Comparison of ENCODE assay signal across 35 cellular contexts in genomic region chr14:23382276-23382675, GRCh38. TPM values are rescaled to one million over a fixed set of nuclear protein-coding genes. Genes with fewer than 3 reads are reported as not detected.
"Had no signal": no experiment of that assay in that cellular context is flagged by ENCODE, and none has a peak within 500 bp of the region (broad histone marks: within the 10 kb centered on the region; RNA-seq: fewer than 3 reads in every experiment).

No MANE protein-coding gene starts in this region.

- H3K27ac Mint-ChIP-seq: dendritic cell treated with granulocyte-macrophage colony-stimulating factor and Interleukin-4, amounts not matched to agents 40 ng/mL and 50 ng/mL, for 4 days; stimulated activated naive B cell treated with anti-CD40 and anti-IgM and Interleukin-4, amounts not matched to agents 10 μg/mL and 1 μg/mL and 100 μg/mL, for 72 hours; stimulated activated naive CD8-positive, alpha-beta T cell treated with anti-CD3 and anti-CD28 coated beads, Interleukin-15, Interleukin-2, amounts not matched to agents 100 ng/mL and 50 ng/mL, for 24 hours had no signal

- H3K4me3 ChIP-seq: colonic mucosa, gastrocnemius medialis, hepatocyte, lower lobe of right lung, pancreas, sigmoid colon, spleen, thoracic aorta, tibial nerve, upper lobe of right lung, uterus had no signal

- H3K4me1 ChIP-seq: colonic mucosa, gastrocnemius medialis, lower lobe of right lung, sigmoid colon, spleen, upper lobe of right lung, uterus had no signal

- H3K36me3 ChIP-seq: colonic mucosa, lower lobe of right lung, neutrophil, pancreas, sigmoid colon, spleen, thoracic aorta, tibial nerve, upper lobe of right lung, uterus had no signal

- H3K27me3 ChIP-seq: colonic mucosa, gastrocnemius medialis, hepatocyte, pancreas, sigmoid colon, tibial nerve, upper lobe of right lung, uterus had no signal

- ATAC-seq: esophagus mucosa; gastrocnemius medialis; left colon; left ventricle myocardium superior; lower lobe of right lung; naive thymus-derived CD8-positive, alpha-beta T cell; pancreas; stimulated activated naive B cell treated with anti-CD40 and anti-IgM and Interleukin-4, amounts not matched to agents 10 μg/mL and 1 μg/mL and 100 μg/mL, for 72 hours; upper lobe of right lung had no signal

- H3K36me3 Mint-ChIP-seq: naive thymus-derived CD8-positive, alpha-beta T cell; stimulated activated naive B cell treated with anti-CD40 and anti-IgM and Interleukin-4, amounts not matched to agents 10 μg/mL and 1 μg/mL and 100 μg/mL, for 72 hours had no signal

- H3K27ac ChIP-seq: colonic mucosa, epithelial cell of prostate, hepatocyte, lower lobe of right lung, neutrophil, pancreas, sigmoid colon, spleen, thoracic aorta, tibial nerve, upper lobe of right lung, uterus had no signal

- H3K9me3 Mint-ChIP-seq: dendritic cell treated with granulocyte-macrophage colony-stimulating factor and Interleukin-4, amounts not matched to agents 40 ng/mL and 50 ng/mL, for 4 days; endodermal cell; naive thymus-derived CD8-positive, alpha-beta T cell; nephron progenitor cell; stimulated activated naive B cell treated with anti-CD40 and anti-IgM and Interleukin-4, amounts not matched to agents 10 μg/mL and 1 μg/mL and 100 μg/mL, for 72 hours; stimulated activated naive CD8-positive, alpha-beta T cell treated with anti-CD3 and anti-CD28 coated beads, Interleukin-15, Interleukin-2, amounts not matched to agents 100 ng/mL and 50 ng/mL, for 24 hours had no signal

- DNase-seq: colonic mucosa; effector CD8-positive, alpha-beta T cell; endodermal cell; foreskin fibroblast; head of caudate nucleus; left colon; left ventricle myocardium superior; lower lobe of right lung; naive thymus-derived CD8-positive, alpha-beta T cell; nephron progenitor cell; pancreas; sigmoid colon; spleen; stimulated activated CD4-positive, alpha-beta T cell treated with anti-CD3 and anti-CD28 coated beads, Interleukin-4, amount 100 ng/mL, for 4 hours; stimulated activated naive B cell treated with anti-CD40 and anti-IgM and Interleukin-4, amounts not matched to agents 10 μg/mL and 1 μg/mL and 100 μg/mL, for 72 hours; upper lobe of right lung; uterus had no signal

- H3K9me3 ChIP-seq: colonic mucosa, gastrocnemius medialis, lower lobe of right lung, neutrophil, pancreas, sigmoid colon, spleen, thoracic aorta, tibial nerve, upper lobe of right lung, uterus had no signal

- H3K4me2 ChIP-seq: hepatocyte had no signal

- H3K4me1 Mint-ChIP-seq: endodermal cell had no signal

- H3K27me3 Mint-ChIP-seq: stimulated activated naive CD8-positive, alpha-beta T cell treated with anti-CD3 and anti-CD28 coated beads, Interleukin-15, Interleukin-2, amounts not matched to agents 100 ng/mL and 50 ng/mL, for 24 hours had no signal

- H3K4me3 Mint-ChIP-seq: dendritic cell treated with granulocyte-macrophage colony-stimulating factor and Interleukin-4, amounts not matched to agents 40 ng/mL and 50 ng/mL, for 4 days; endodermal cell; naive thymus-derived CD8-positive, alpha-beta T cell; nephron progenitor cell; stimulated activated naive B cell treated with anti-CD40 and anti-IgM and Interleukin-4, amounts not matched to agents 10 μg/mL and 1 μg/mL and 100 μg/mL, for 72 hours; stimulated activated naive CD8-positive, alpha-beta T cell treated with anti-CD3 and anti-CD28 coated beads, Interleukin-15, Interleukin-2, amounts not matched to agents 100 ng/mL and 50 ng/mL, for 24 hours had no signal

RNA-seq across cellular contexts. Expression of gene CMTM5, which starts 5.4 kb away (rescaled TPM):
- total RNA-seq: esophagus mucosa; glomerular endothelial cell; hepatocyte; kidney epithelial cell; left ventricle myocardium superior; mesenteric fat pad; myocyte; naive thymus-derived CD8-positive, alpha-beta T cell; omental fat pad; pulmonary artery endothelial cell had no signal

RNA-seq across cellular contexts. Expression of gene IL25, which starts 9.7 kb away (rescaled TPM):
- total RNA-seq: cerebellum; colonic mucosa; endodermal cell; esophagus mucosa; gastrocnemius medialis; glomerular endothelial cell; hepatocyte; kidney epithelial cell; left colon; left ventricle myocardium superior; lower lobe of right lung; mesenteric fat pad; myocyte; naive thymus-derived CD8-positive, alpha-beta T cell; omental fat pad; pancreas; posterior vena cava; pulmonary artery endothelial cell; sigmoid colon; skeletal muscle tissue; spleen; thoracic aorta; tibial nerve; upper lobe of right lung; uterus had no signal

RNA-seq across cellular contexts. Expression of gene EFS, which starts 17.3 kb away (rescaled TPM):
- total RNA-seq: myocyte; naive thymus-derived CD8-positive, alpha-beta T cell; pulmonary artery endothelial cell had no signal

RNA-seq across cellular contexts. Expression of gene MYH6, which starts 25.8 kb away (rescaled TPM):
- total RNA-seq: endodermal cell; esophagus mucosa; glomerular endothelial cell; hepatocyte; kidney epithelial cell; left colon; mesenteric fat pad; naive thymus-derived CD8-positive, alpha-beta T cell; omental fat pad; pulmonary artery endothelial cell; sigmoid colon; thoracic aorta had no signal
